Comparison of ENCODE assay signal across 23 cellular contexts in genomic region chr6:145135702-145136101, GRCh38.
DNase-seq lines count a peak whose midpoint lies in the region; ATAC-seq, FAIRE-seq and TF ChIP-seq lines count a peak whose summit lies in the region.
"Had no signal": no experiment of that assay in that cellular context is flagged by ENCODE, and none has a peak within 500 bp of the region (broad histone marks: within the 10 kb centered on the region; RNA-seq: fewer than 3 reads in every experiment).

No MANE protein-coding gene starts in this region.

- H3K4me3 ChIP-seq in GM23338 (no peak overlapping the region), H1 (ENCODE audit: extremely low read depth in 1 of 4, insufficient read depth in 2 of 4, low read depth in 3 of 4, low read length in 4 of 4) (no peak overlapping the region), neuronal stem cell (ENCODE audit: low read length in 2 of 2) (no peak overlapping the region)
- H3K4me3 ChIP-seq: A549; BLaER1 treated with 17β-estradiol and CSF1 and Interleukin-3, amounts not matched to agents 10 nM and 100 nM had no signal

- H2AK5ac ChIP-seq in H1 (ENCODE audit: low read depth, low read length), result no peak overlapping the region
- H2AK5ac ChIP-seq in neuronal stem cell (ENCODE audit: low read depth, low read length), result no peak overlapping the region

- intact Hi-C loops in activated CD4-positive, alpha-beta T cell treated with anti-CD3 and anti-CD28 coated beads, Interleukin-2, amount 10 ng/mL, durations not matched to agents 24 days and 14 days (cut with micrococcal nuclease), result no loop called here

- TF ChIP-seq POLR2A in H1 (IDR thresholded peaks at IDR 0.05; ENCODE audit: control extremely low read depth in 1 of 2, low read depth in 2 of 2, low read length in 2 of 2), result no peak

- H3K56ac ChIP-seq in H1 (replicated peaks; ENCODE audit: insufficient read length, low read depth, low read length), result no peak overlapping the region

- H2BK5ac ChIP-seq in H1 (ENCODE audit: low read depth, low read length), result no peak overlapping the region
- H2BK5ac ChIP-seq in neuronal stem cell (ENCODE audit: low read length), result no peak overlapping the region

- H3K9ac ChIP-seq in H1 (replicated peaks in 1 of 4; ENCODE audit: extremely low read depth in 1 of 4, low read depth in 3 of 4, low read length in 3 of 4) (no peak overlapping the region), neuronal stem cell (ENCODE audit: low read depth, low read length, poor library complexity) (no peak overlapping the region)
- H3K9ac ChIP-seq: BLaER1 treated with 17β-estradiol and CSF1 and Interleukin-3, amounts not matched to agents 10 nM and 100 nM had no signal

- H2BK15ac ChIP-seq in H1 (ENCODE audit: low read length) (no peak overlapping the region), neuronal stem cell (ENCODE audit: low read length) (no peak overlapping the region)

- FAIRE-seq in H1 (lab: Jason Lieb, UNC), result no peak
- FAIRE-seq: A549, D721Med, G401.6, GM12891, GM18507 had no signal

- no peaks in the 10 kb centered on the region for H3K23me2 ChIP-seq in H1 (ENCODE audit: low read depth, low read length)

- H3K4me1 ChIP-seq in GM23338 (ENCODE audit: insufficient read depth) (no peaks in the 10 kb centered on the region), H1 (replicated peaks in 1 of 4; ENCODE audit: control insufficient read depth in 3 of 4, insufficient read depth in 4 of 4, low read length in 3 of 4) (peaks cover 0 to 2% (median 0%) of the 10 kb centered on the region in 4 experiments; a peak in 1 of 7 replicates), neuronal stem cell (ENCODE audit: control insufficient read depth in 2 of 2, insufficient read depth in 1 of 2, low read depth in 1 of 2, low read length in 2 of 2) (peaks cover 8 to 11% of the 10 kb centered on the region in 2 donors)
- H3K4me1 ChIP-seq: A549; BLaER1 treated with 17β-estradiol and CSF1 and Interleukin-3, amounts not matched to agents 10 nM and 100 nM; Caco-2 had no signal

- H3K4me2 ChIP-seq in GM23338 (no peak overlapping the region), H1 (ENCODE audit: insufficient read depth in 1 of 2, low read depth in 2 of 2, low read length in 2 of 2) (no peak overlapping the region), neuronal stem cell (ENCODE audit: insufficient read depth, low read length, poor library complexity, severe bottlenecking) (no peak overlapping the region)
- H3K4me2 ChIP-seq: A549; BLaER1 treated with 17β-estradiol and CSF1 and Interleukin-3, amounts not matched to agents 10 nM and 100 nM had no signal

- WGBS in H1 (ENCODE audit: extremely low coverage in 1 of 2, insufficient coverage in 1 of 2, insufficient read length in 1 of 2, insufficient replicate concordance in 2 of 2, low coverage in 1 of 2, low lambda C conversion rate in 2 of 2, missing lambda C conversion rate in 1 of 2), 2 experiments, result 91% methylated on average over 6 of the region's 6 CpGs; no CpG with 5 or more reads in 1 of the 2 experiments
- WGBS in neuronal stem cell (ENCODE audit: extremely low coverage in 2 of 2, insufficient read length in 2 of 2, insufficient replicate concordance in 1 of 2), 2 donors, result no CpG with 5 or more reads among the region's 6 CpGs

- H3K9me3 ChIP-seq in H1 (ENCODE audit: insufficient read depth in 2 of 2, low read depth in 1 of 2, low read length in 1 of 2), result no peaks in the 10 kb centered on the region
- H3K9me3 ChIP-seq in neuronal stem cell (replicated peaks in 1 of 2; ENCODE audit: control insufficient read depth in 2 of 2, insufficient read depth in 1 of 2, low read depth in 1 of 2, low read length in 2 of 2), result no peaks in the 10 kb centered on the region
- H3K9me3 ChIP-seq: A549; BLaER1 treated with 17β-estradiol and CSF1 and Interleukin-3, amounts not matched to agents 10 nM and 100 nM; Caco-2 had no signal

- H4K91ac ChIP-seq in H1 (replicated peaks; ENCODE audit: insufficient read length, low read length) (no peak overlapping the region), neuronal stem cell (ENCODE audit: low read depth, low read length, poor library complexity) (no peak overlapping the region)

- H3K4ac ChIP-seq in H1 (replicated peaks; ENCODE audit: insufficient read length, low read depth, low read length) (no peak overlapping the region), neuronal stem cell (ENCODE audit: low read length) (no peak overlapping the region)

- no peak overlapping the region for H3K4me3 Mint-ChIP-seq in activated CD4-positive, alpha-beta T cell treated with anti-CD3 and anti-CD28 coated beads, Interleukin-2, amount 10 ng/mL, durations not matched to agents 24 days and 14 days
- H3K4me3 Mint-ChIP-seq in GM23338, result no peak overlapping the region
- H3K4me3 Mint-ChIP-seq: B cell; CD4-positive, alpha-beta T cell; CD8-positive, alpha-beta T cell had no signal

- no peaks in the 10 kb centered on the region for H3K36me3 ChIP-seq in GM23338 (ENCODE audit: insufficient read depth)
- H3K36me3 ChIP-seq in H1 (ENCODE audit: control insufficient read depth in 2 of 4, insufficient read depth in 4 of 4, low read length in 3 of 4), result no peaks in the 10 kb centered on the region
- no peaks in the 10 kb centered on the region for H3K36me3 ChIP-seq in neuronal stem cell (replicated peaks in 1 of 2; ENCODE audit: control insufficient read depth in 2 of 2, insufficient read depth in 2 of 2, low read length in 2 of 2)
- H3K36me3 ChIP-seq: BLaER1 treated with 17β-estradiol and CSF1 and Interleukin-3, amounts not matched to agents 10 nM and 100 nM had no signal

- TF ChIP-seq EP300 in H1 (IDR thresholded peaks at IDR 0.05; ENCODE audit: borderline replicate concordance in 1 of 2, low read depth in 2 of 2, low read length in 2 of 2), result no peak

- H3K27me3 ChIP-seq in GM23338 (ENCODE audit: insufficient read depth) (no peaks in the 10 kb centered on the region), H1 (replicated peaks in 1 of 4; ENCODE audit: control insufficient read depth in 3 of 4, extremely low read depth in 1 of 4, insufficient read depth in 3 of 4, low read length in 3 of 4) (no peaks in the 10 kb centered on the region), neuronal stem cell (ENCODE audit: control insufficient read depth in 3 of 3, insufficient read depth in 3 of 3, low read depth in 1 of 3, low read length in 3 of 3) (no peaks in the 10 kb centered on the region)
- H3K27me3 ChIP-seq: BLaER1 treated with 17β-estradiol and CSF1 and Interleukin-3, amounts not matched to agents 10 nM and 100 nM had no signal

- H3K36me3 Mint-ChIP-seq in activated CD4-positive, alpha-beta T cell treated with anti-CD3 and anti-CD28 coated beads, Interleukin-2, amount 10 ng/mL, durations not matched to agents 24 days and 14 days (ENCODE audit: low read depth), result no peaks in the 10 kb centered on the region
- H3K36me3 Mint-ChIP-seq in GM23338 (ENCODE audit: low read depth), result no peaks in the 10 kb centered on the region
- H3K36me3 Mint-ChIP-seq: CD8-positive, alpha-beta T cell had no signal

- H4K8ac ChIP-seq in H1 (ENCODE audit: extremely low read depth, insufficient read depth, low read length), result no peak overlapping the region
- no peak overlapping the region for H4K8ac ChIP-seq in neuronal stem cell (ENCODE audit: low read depth, low read length)

- H4K5ac ChIP-seq in H1 (ENCODE audit: insufficient read length, low read depth, low read length), result no peak overlapping the region

- H3K9me3 Mint-ChIP-seq in activated CD4-positive, alpha-beta T cell treated with anti-CD3 and anti-CD28 coated beads, Interleukin-2, amount 10 ng/mL, durations not matched to agents 24 days and 14 days, result no peaks in the 10 kb centered on the region
- H3K9me3 Mint-ChIP-seq in GM23338, result no peaks in the 10 kb centered on the region; the same call in 1 of the 3 replicates
- H3K9me3 Mint-ChIP-seq: CD4-positive, alpha-beta T cell; CD8-positive, alpha-beta T cell had no signal

- H2BK12ac ChIP-seq in H1 (ENCODE audit: low read depth, low read length) (no peak overlapping the region), neuronal stem cell (ENCODE audit: low read length) (no peak overlapping the region)

- no peak overlapping the region for H2BK20ac ChIP-seq in H1 (ENCODE audit: low read length)

- no peaks in the 10 kb centered on the region for H3K4me1 Mint-ChIP-seq in activated CD4-positive, alpha-beta T cell treated with anti-CD3 and anti-CD28 coated beads, Interleukin-2, amount 10 ng/mL, durations not matched to agents 24 days and 14 days
- H3K4me1 Mint-ChIP-seq in GM23338, result peaks cover 11% of the 10 kb centered on the region; the same call in 2 of the 3 replicates
- H3K4me1 Mint-ChIP-seq: B cell had no signal

- no peaks in the 10 kb centered on the region for H3F3A ChIP-seq in GM23338 (replicated peaks; ENCODE audit: low read depth)

- no peaks in the 10 kb centered on the region for H3K9me2 ChIP-seq in GM23338 (ENCODE audit: insufficient read depth)

- no peaks in the 10 kb centered on the region for H4K20me1 ChIP-seq in GM23338 (replicated peaks; ENCODE audit: insufficient read depth)
- no peaks in the 10 kb centered on the region for H4K20me1 ChIP-seq in H1 (replicated peaks in 1 of 2; ENCODE audit: control insufficient read depth in 1 of 2, insufficient read depth in 2 of 2, low read length in 2 of 2)
- H4K20me1 ChIP-seq: BLaER1 treated with 17β-estradiol and CSF1 and Interleukin-3, amounts not matched to agents 10 nM and 100 nM had no signal

- TF ChIP-seq RAD21 in H1 (IDR thresholded peaks at IDR 0.05 in 1 of 2, conservative IDR thresholded peaks at IDR 0.05 in 1 of 2; ENCODE audit: low read depth in 2 of 2, low read length in 2 of 2), result no peak

- peak overlapping the region; percentile 64 for H2AFZ ChIP-seq in GM23338
- 0 out of 2 replicates have a peak overlapping the region, but pooled peaks have one; percentile 85 for H2AFZ ChIP-seq in H1 (ENCODE audit: low read length)
- peak overlapping the region; percentile 50 for H2AFZ ChIP-seq in neuronal stem cell (ENCODE audit: low read length)

- peaks cover 1% of the 10 kb centered on the region for H3K27me3 Mint-ChIP-seq in activated CD4-positive, alpha-beta T cell treated with anti-CD3 and anti-CD28 coated beads, Interleukin-2, amount 10 ng/mL, durations not matched to agents 24 days and 14 days
- H3K27me3 Mint-ChIP-seq in GM23338 (ENCODE audit: insufficient read depth, low read depth, poor library complexity), result no peaks in the 10 kb centered on the region

- H3K18ac ChIP-seq in H1 (ENCODE audit: extremely low read depth, low read length), result no peak overlapping the region
- H3K18ac ChIP-seq in neuronal stem cell (ENCODE audit: low read length), result no peak overlapping the region

- POLR2A ChIA-PET in H1 (lab: Charles Lee; ENCODE audit: partially characterized antibody), result no interaction called here

- H2BK120ac ChIP-seq in H1 (replicated peaks; ENCODE audit: low read depth, low read length), result no peak overlapping the region
- H2BK120ac ChIP-seq in neuronal stem cell (ENCODE audit: low read depth, low read length), result no peak overlapping the region

- CTCF ChIA-PET in H1 (lab: Charles Lee; ENCODE audit: partially characterized antibody), result interaction anchor here (0.7 to 2.1 kb wide), 3 partner anchors 13 to 550 kb away, joined by 3 to 8 read pairs (median 3); no protein-coding TSS in a partner anchor

- H3K79me1 ChIP-seq in H1 (ENCODE audit: low read depth, low read length) (no peaks in the 10 kb centered on the region), neuronal stem cell (ENCODE audit: low read depth, low read length) (no peaks in the 10 kb centered on the region)

- TF ChIP-seq CTCF in GM23338 (conservative IDR thresholded peaks at IDR 0.05; ENCODE audit: low read depth in 2 of 2) (no peak), H1 (IDR thresholded peaks at IDR 0.05; ENCODE audit: control extremely low read depth in 1 of 3, insufficient read depth in 1 of 3, low read depth in 1 of 3, low read length in 3 of 3) (no peak)

- DNase-seq in activated CD4-positive, alpha-beta T cell treated with anti-CD3 and anti-CD28 coated beads, Interleukin-2, amount 10 ng/mL, durations not matched to agents 24 days and 14 days, result peak; percentile 17
- DNase-seq in activated CD4-positive, alpha-beta T cell treated with anti-CD3 and anti-CD28 coated beads for 1 hour, result no peak
- no peak for DNase-seq in GM23338 (ENCODE audit: low spot score)
- DNase-seq in H1 (ENCODE audit: low read depth in 1 of 2, low spot score in 2 of 2), result no peak
- DNase-seq in neuronal stem cell (ENCODE audit: low spot score), result no peak
- DNase-seq in iPS-NIHi7 (ENCODE audit: extremely low spot score), result no peak
- DNase-seq: AML-193; Caco-2; Calu3; CD4-positive, alpha-beta T cell; CD8-positive, alpha-beta T cell; DMS79 treated with DMSO at 0.1 percent for 48 hours; GF-D8 had no signal

- H3K79me2 ChIP-seq in GM23338 (replicated peaks; ENCODE audit: insufficient read depth) (no peaks in the 10 kb centered on the region), H1 (ENCODE audit: control insufficient read depth in 1 of 2, insufficient read depth in 2 of 2, low read length in 2 of 2) (no peaks in the 10 kb centered on the region)

- ATAC-seq in GM23338, result no peak
- no peak for ATAC-seq in HG02973 (IDR thresholded peaks at IDR 0.05; ENCODE audit: unreplicated experiment)
- ATAC-seq: A549; CD8-positive, alpha-beta T cell had no signal

- no peak overlapping the region for H3K23ac ChIP-seq in H1 (ENCODE audit: insufficient read length)
- H3K23ac ChIP-seq in neuronal stem cell (ENCODE audit: low read depth, low read length, poor library complexity), result no peak overlapping the region

- H3K14ac ChIP-seq in H1 (ENCODE audit: insufficient read length), result no peak overlapping the region
- no peak overlapping the region for H3K14ac ChIP-seq in neuronal stem cell (ENCODE audit: low read length)

- H3K27ac ChIP-seq in GM23338 (ENCODE audit: low read depth), result no peak overlapping the region
- H3K27ac ChIP-seq in H1 (ENCODE audit: low read depth, low read length), result no peak overlapping the region
- no peak overlapping the region for H3K27ac ChIP-seq in neuronal stem cell (replicated peaks; ENCODE audit: low read length)
- H3K27ac ChIP-seq: 22Rv1; A549; BLaER1 treated with 17β-estradiol and CSF1 and Interleukin-3, amounts not matched to agents 10 nM and 100 nM; C4-2B had no signal

- no peak overlapping the region for H3K27ac Mint-ChIP-seq in activated CD4-positive, alpha-beta T cell treated with anti-CD3 and anti-CD28 coated beads, Interleukin-2, amount 10 ng/mL, durations not matched to agents 24 days and 14 days
- peak overlapping the region; percentile 74 for H3K27ac Mint-ChIP-seq in GM23338
- H3K27ac Mint-ChIP-seq: B cell; CD4-positive, alpha-beta T cell; CD8-positive, alpha-beta T cell had no signal
